1 cellular context compared by ENCODE assay signal in the genomic region with DNA sequence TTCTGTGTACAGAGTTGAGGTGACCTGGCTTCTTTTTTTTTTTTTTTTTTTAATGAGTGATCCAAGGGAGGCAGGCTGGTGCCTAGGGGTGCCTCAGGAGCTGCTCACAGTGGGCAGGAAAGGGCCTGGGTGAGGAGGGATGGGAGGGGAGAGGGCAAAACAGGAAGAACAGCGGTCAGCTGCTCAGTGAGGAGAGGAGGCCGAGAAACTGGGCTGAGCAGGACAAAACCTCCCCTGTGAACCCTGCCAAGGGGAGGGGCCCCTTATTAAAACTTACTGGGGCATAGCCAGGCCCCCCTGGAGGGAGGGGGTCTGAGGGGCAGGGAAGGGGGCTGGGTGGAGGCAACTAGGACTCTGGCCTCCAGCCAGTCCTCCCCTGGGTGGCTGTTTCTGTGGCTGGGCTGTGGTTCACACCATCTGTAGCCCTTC.
TF ChIP-seq lines count a peak whose summit lies in the region.

No MANE protein-coding gene starts in this region.

TF ChIP-seq in GM12878, 131 proteins besides CTCF, POLR2A, EP300 and RAD21:
- TF ChIP-seq ZNF384 (IDR thresholded peaks at IDR 0.05; ENCODE audit: borderline replicate concordance, low read depth, low read length) = peak; percentile 68; the same call in 1 of the 2 replicates
- TF ChIP-seq PAX5 (IDR thresholded peaks at IDR 0.05; ENCODE audit: borderline replicate concordance, low read depth, low read length) = 0 out of 2 replicates have a peak, but pooled peaks have one; percentile 17
- TF ChIP-seq, protein P1, sequence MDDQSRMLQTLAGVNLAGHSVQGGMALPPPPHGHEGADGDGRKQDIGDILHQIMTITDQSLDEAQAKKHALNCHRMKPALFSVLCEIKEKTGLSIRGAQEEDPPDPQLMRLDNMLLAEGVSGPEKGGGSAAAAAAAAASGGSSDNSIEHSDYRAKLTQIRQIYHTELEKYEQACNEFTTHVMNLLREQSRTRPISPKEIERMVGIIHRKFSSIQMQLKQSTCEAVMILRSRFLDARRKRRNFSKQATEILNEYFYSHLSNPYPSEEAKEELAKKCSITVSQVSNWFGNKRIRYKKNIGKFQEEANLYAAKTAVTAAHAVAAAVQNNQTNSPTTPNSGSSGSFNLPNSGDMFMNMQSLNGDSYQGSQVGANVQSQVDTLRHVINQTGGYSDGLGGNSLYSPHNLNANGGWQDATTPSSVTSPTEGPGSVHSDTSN (IDR thresholded peaks at IDR 0.05; ENCODE audit: insufficient replicate concordance, low read depth, low read length) = no peak
- no peak for TF ChIP-seq CBFB (IDR thresholded peaks at IDR 0.05; ENCODE audit: low read depth)
- TF ChIP-seq BMI1 (IDR thresholded peaks at IDR 0.05; ENCODE audit: borderline replicate concordance) = no peak
- TF ChIP-seq, protein P2, sequence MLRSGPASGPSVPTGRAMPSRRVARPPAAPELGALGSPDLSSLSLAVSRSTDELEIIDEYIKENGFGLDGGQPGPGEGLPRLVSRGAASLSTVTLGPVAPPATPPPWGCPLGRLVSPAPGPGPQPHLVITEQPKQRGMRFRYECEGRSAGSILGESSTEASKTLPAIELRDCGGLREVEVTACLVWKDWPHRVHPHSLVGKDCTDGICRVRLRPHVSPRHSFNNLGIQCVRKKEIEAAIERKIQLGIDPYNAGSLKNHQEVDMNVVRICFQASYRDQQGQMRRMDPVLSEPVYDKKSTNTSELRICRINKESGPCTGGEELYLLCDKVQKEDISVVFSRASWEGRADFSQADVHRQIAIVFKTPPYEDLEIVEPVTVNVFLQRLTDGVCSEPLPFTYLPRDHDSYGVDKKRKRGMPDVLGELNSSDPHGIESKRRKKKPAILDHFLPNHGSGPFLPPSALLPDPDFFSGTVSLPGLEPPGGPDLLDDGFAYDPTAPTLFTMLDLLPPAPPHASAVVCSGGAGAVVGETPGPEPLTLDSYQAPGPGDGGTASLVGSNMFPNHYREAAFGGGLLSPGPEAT (IDR thresholded peaks at IDR 0.05; ENCODE audit: low read depth) = no peak
- TF ChIP-seq IKZF2 (IDR thresholded peaks at IDR 0.05) = peak in 1 of 2 experiments; percentile 36; a peak in 1 of 4 replicates
- TF ChIP-seq YBX1 (IDR thresholded peaks at IDR 0.05) = no peak
- peak; percentile 45; the same call in 1 of the 2 replicates for TF ChIP-seq RUNX3 (IDR thresholded peaks at IDR 0.05; ENCODE audit: low read length)
